ENCODE assay signal across 26 cellular contexts in genomic region chr1:93129507-93130099, GRCh38. TPM values are rescaled to one million over a fixed set of nuclear protein-coding genes. Genes with fewer than 3 reads are reported as not detected.
A peak's percentile ranks its signal among the peaks of the same experiment; 100 is the strongest.
DNase-seq lines count a peak whose midpoint lies in the region; ATAC-seq and TF ChIP-seq lines count a peak whose summit lies in the region.
"Had no signal": no experiment of that assay in that cellular context is flagged by ENCODE, and none has a peak within 500 bp of the region (broad histone marks: within the 10 kb centered on the region; RNA-seq: fewer than 3 reads in every experiment).

No MANE protein-coding gene starts in this region.

- DNase-seq in HEK293T (ENCODE audit: extremely low spot score): no peak
- DNase-seq in NCI-H146 (lab: John Stamatoyannopoulos, UW): peak; percentile 18
- DNase-seq in body of pancreas: no peak
- no peak for DNase-seq in progenitor cell of endocrine pancreas (ENCODE audit: low spot score, unreplicated experiment)
- no peak for DNase-seq in uterus
- DNase-seq: ACHN; Caco-2; CD4-positive, alpha-beta T cell; DMS 273 treated with DMSO at 0.1 percent for 48 hours; DMS79 treated with DMSO at 0.1 percent for 48 hours; GOT3; MM.1S; NCI-H1048; NCI-H1417 treated with DMSO at 0.1 percent for 48 hours; NCI-H1930; NCI-H226; NCI-H526 treated with DMSO at 0.1 percent for 48 hours; PC-9; RPMI8226; SHP77 had no signal

- intact Hi-C loops in body of pancreas (cut with DNase I) (no loop called here), uterus (cut with DNase I; ENCODE audit: low total_unique reads) (no loop called here)

- H3K27me3 ChIP-seq in body of pancreas (no peaks in the 10 kb centered on the region), uterus (no peaks in the 10 kb centered on the region)
- H3K27me3 ChIP-seq: BLaER1 had no signal

- peaks cover 16% of the 10 kb centered on the region for H3K4me1 ChIP-seq in body of pancreas
- peaks cover 0 to 3% of the 10 kb centered on the region in 2 donors for H3K4me1 ChIP-seq in uterus
- H3K4me1 ChIP-seq: BLaER1, Caco-2 had no signal

- H3K27ac Mint-ChIP-seq in progenitor cell of endocrine pancreas: peak overlapping the region; percentile 2
- H3K27ac Mint-ChIP-seq: CD4-positive, alpha-beta T cell had no signal

- ATAC-seq in body of pancreas (peak; percentile 42), HG03280 (IDR thresholded peaks at IDR 0.05; ENCODE audit: unreplicated experiment) (no peak), GM19023 (IDR thresholded peaks at IDR 0.05; ENCODE audit: unreplicated experiment) (no peak)
- ATAC-seq: GM12878, HCT116, K562 had no signal

- H3K36me3 ChIP-seq in body of pancreas (replicated peaks in 1 of 2; ENCODE audit: insufficient read depth in 1 of 2, low read depth in 2 of 2) (no peaks in the 10 kb centered on the region), uterus (no peaks in the 10 kb centered on the region)

- H3K27me3 Mint-ChIP-seq in progenitor cell of endocrine pancreas: peaks cover 20% of the 10 kb centered on the region
- H3K27me3 Mint-ChIP-seq: CD4-positive, alpha-beta T cell had no signal

- TF ChIP-seq POLR2A in body of pancreas (IDR thresholded peaks at IDR 0.05) (no peak), uterus (IDR thresholded peaks at IDR 0.05) (no peak)

- CTCF ChIA-PET in HEK293T (lab: Yijun Ruan, JAX): interaction anchor here (0.6 kb wide), 1 partner anchor 156 kb away, joined by 3 read pairs; no protein-coding TSS in a partner anchor

- H3K4me3 Mint-ChIP-seq in progenitor cell of endocrine pancreas (ENCODE audit: low read depth): no peak overlapping the region
- H3K4me3 Mint-ChIP-seq: CD4-positive, alpha-beta T cell had no signal

- POLR2A ChIA-PET in HEK293T (lab: Yijun Ruan, JAX): interaction anchor here (0.7 kb wide), 1 partner anchor 50 kb away, joined by 7 read pairs; no protein-coding TSS in a partner anchor

- H3K4me3 ChIP-seq in body of pancreas: no peak overlapping the region
- H3K4me3 ChIP-seq in uterus: no peak overlapping the region
- H3K4me3 ChIP-seq: BLaER1, GM12878, K562, PC-9 had no signal

- TF ChIP-seq CTCF in body of pancreas (IDR thresholded peaks at IDR 0.05) (no peak), progenitor cell of endocrine pancreas (IDR thresholded peaks at IDR 0.05; ENCODE audit: unreplicated experiment) (no peak), uterus (IDR thresholded peaks at IDR 0.05) (no peak)

- no peak overlapping the region for H3K27ac ChIP-seq in body of pancreas
- no peak overlapping the region for H3K27ac ChIP-seq in uterus
- H3K27ac ChIP-seq: BLaER1, PC-9 had no signal

- H3K4me1 Mint-ChIP-seq in progenitor cell of endocrine pancreas (ENCODE audit: low read depth): peaks cover 5% of the 10 kb centered on the region

- peaks cover 21% of the 10 kb centered on the region for H3K36me3 Mint-ChIP-seq in progenitor cell of endocrine pancreas (ENCODE audit: insufficient read depth)

- no peaks in the 10 kb centered on the region for H3K9me3 Mint-ChIP-seq in progenitor cell of endocrine pancreas (ENCODE audit: low read depth)
- H3K9me3 Mint-ChIP-seq: CD4-positive, alpha-beta T cell had no signal

- H3K9me3 ChIP-seq in body of pancreas: no peaks in the 10 kb centered on the region
- H3K9me3 ChIP-seq in uterus: no peaks in the 10 kb centered on the region
- H3K9me3 ChIP-seq: BLaER1, Caco-2 had no signal

TF ChIP-seq in HEK293T, 16 proteins besides CTCF, POLR2A, EP300 and RAD21:
- TF ChIP-seq PKNOX1 (IDR thresholded peaks at IDR 0.05): 0 out of 2 replicates have a peak, but pooled peaks have one; percentile 25
- no peak for TF ChIP-seq LEF1 (IDR thresholded peaks at IDR 0.05; ENCODE audit: borderline replicate concordance)
- TF ChIP-seq NFRKB (IDR thresholded peaks at IDR 0.05): no peak
- TF ChIP-seq ARNT (IDR thresholded peaks at IDR 0.05): no peak

RNA-seq across cellular contexts. Expression of gene MTF2, which starts 50.5 kb away (rescaled TPM):
- total RNA-seq in body of pancreas: 10 to 100 TPM; 13.5 to 13.7 TPM
- total RNA-seq in progenitor cell of endocrine pancreas: 89.4 and 94.2 TPM in 2 replicates
- total RNA-seq in uterus: 10 to 100 TPM; 29.1 to 70.9 (median 31.8) TPM

RNA-seq across cellular contexts. Expression of gene TMED5, which starts 50.6 kb away (rescaled TPM):
- total RNA-seq in body of pancreas: 10 to 100 TPM; 31.1 to 31.3 TPM
- 35.4 and 37.4 TPM in 2 replicates for total RNA-seq in progenitor cell of endocrine pancreas
- 10 to 100 TPM in 3 of 4 donors, 1 to 10 TPM in 1; 6.9 to 47.1 (median 37.6) TPM for total RNA-seq in uterus

RNA-seq across cellular contexts. Expression of gene CCDC18, which starts 50.9 kb away (rescaled TPM):
- total RNA-seq in body of pancreas: 1 to 10 TPM; 1.3 to 4.4 TPM
- total RNA-seq in progenitor cell of endocrine pancreas: 9.0 and 12.4 TPM in 2 replicates
- total RNA-seq in uterus: 10 to 100 TPM in 1 of 4 donors, 1 to 10 TPM in 1, under 1 TPM in 2; under 0.01 to 16.3 (median 3.4) TPM
